In genomic region chr14:73149753-73150152, GRCh38 we compare ENCODE assay signal across 18 cellular contexts. TPM values are rescaled to one million over a fixed set of nuclear protein-coding genes. Genes with fewer than 3 reads are reported as not detected.
DNase-seq lines count a peak whose midpoint lies in the region; ATAC-seq lines count a peak whose summit lies in the region.
"Had no signal": no experiment of that assay in that cellular context is flagged by ENCODE, and none has a peak within 500 bp of the region (broad histone marks: within the 10 kb centered on the region; RNA-seq: fewer than 3 reads in every experiment).

No MANE protein-coding gene starts in this region.

- no peak overlapping the region for H4K8ac ChIP-seq in mesenchymal stem cell (ENCODE audit: low read length)

- no peak overlapping the region for H2BK120ac ChIP-seq in mesenchymal stem cell (ENCODE audit: low read depth, low read length)

- no peaks in the 10 kb centered on the region for H3K27me3 ChIP-seq in adipocyte (replicated peaks; ENCODE audit: control insufficient read depth, insufficient read depth, low read length)
- H3K27me3 ChIP-seq in mesenchymal stem cell (ENCODE audit: control insufficient read depth in 1 of 2, insufficient read depth in 1 of 2, low read length in 2 of 2) = no peaks in the 10 kb centered on the region
- H3K27me3 ChIP-seq: MG63 had no signal

- H2AFZ ChIP-seq in mesenchymal stem cell (ENCODE audit: low read depth, low read length) = no peak overlapping the region

- H3K4me1 ChIP-seq in adipocyte (ENCODE audit: control insufficient read depth, insufficient read depth, low read length) (peaks cover 47% of the 10 kb centered on the region), mesenchymal stem cell (ENCODE audit: control insufficient read depth, insufficient read depth, low read depth, low read length) (peaks cover 3% of the 10 kb centered on the region)

- H3K4me3 ChIP-seq in adipocyte (ENCODE audit: low read length) (peak overlapping the region; percentile 15), mesenchymal stem cell (ENCODE audit: insufficient read depth in 1 of 2, low read depth in 1 of 2, low read length in 2 of 2) (no peak overlapping the region)
- H3K4me3 ChIP-seq: MG63 had no signal

- ATAC-seq in GM21576 (IDR thresholded peaks at IDR 0.05; ENCODE audit: unreplicated experiment) = no peak
- ATAC-seq in HG03097 (IDR thresholded peaks at IDR 0.05; ENCODE audit: low FRiP score, unreplicated experiment) = no peak

- H4K91ac ChIP-seq in mesenchymal stem cell (ENCODE audit: low read length) = no peak overlapping the region

- no peak overlapping the region for H2BK5ac ChIP-seq in mesenchymal stem cell (ENCODE audit: low read depth, low read length, poor library complexity, severe bottlenecking)

- H2AK5ac ChIP-seq in mesenchymal stem cell (ENCODE audit: low read length, severe bottlenecking) = no peak overlapping the region

- H3K9me3 ChIP-seq in adipocyte (ENCODE audit: control insufficient read depth, low read length) (no peaks in the 10 kb centered on the region), mesenchymal stem cell (ENCODE audit: control insufficient read depth, low read length) (no peaks in the 10 kb centered on the region)
- H3K9me3 ChIP-seq: MG63 had no signal

- H3K14ac ChIP-seq in mesenchymal stem cell (ENCODE audit: low read length in 2 of 2) = no peak overlapping the region

- peaks cover 27% of the 10 kb centered on the region for H3K79me1 ChIP-seq in mesenchymal stem cell (replicated peaks; ENCODE audit: low read length, poor library complexity, severe bottlenecking)

- H3K23ac ChIP-seq in mesenchymal stem cell (ENCODE audit: low read length in 2 of 2) = no peak overlapping the region

- no peak overlapping the region for H2BK15ac ChIP-seq in mesenchymal stem cell (ENCODE audit: low read depth, poor library complexity, severe bottlenecking)

- no peak overlapping the region for H3K4me2 ChIP-seq in mesenchymal stem cell (ENCODE audit: low read length, poor library complexity, severe bottlenecking)

- peaks cover 33% of the 10 kb centered on the region for H3K36me3 ChIP-seq in adipocyte (ENCODE audit: control insufficient read depth, insufficient read depth, low read length, severe bottlenecking)
- peaks cover 14 to 37% of the 10 kb centered on the region in 2 experiments for H3K36me3 ChIP-seq in mesenchymal stem cell (ENCODE audit: control insufficient read depth in 1 of 2, insufficient read depth in 2 of 2, low read depth in 1 of 2, low read length in 2 of 2)

- no peak overlapping the region for H3K4ac ChIP-seq in mesenchymal stem cell (ENCODE audit: low read depth in 1 of 2, low read length in 2 of 2)

- peak; percentile 87 for DNase-seq in adipocyte (ENCODE audit: low read depth)
- peak; percentile 25 for DNase-seq in dedifferentiated amniotic fluid mesenchymal stem cell (ENCODE audit: extremely low spot score)
- DNase-seq in mesenchymal stem cell = peak; percentile 35
- no peak for DNase-seq in head of caudate nucleus
- DNase-seq in NAMALWA (ENCODE audit: low spot score) = no peak
- DNase-seq: C1 segment of cervical spinal cord; CD4-positive, alpha-beta memory T cell; COR-L47; KG1; MG63; NCI-H2029; NCI-H226; NCI-H510A; NCI-H69; Right ventricle myocardium superior; RPMI8226 had no signal

- no peak overlapping the region for H3K27ac ChIP-seq in mesenchymal stem cell (ENCODE audit: low read length, poor library complexity, severe bottlenecking)

- WGBS in mesenchymal stem cell = 88% methylated on average over 1 of the region's 2 CpGs

- no peak overlapping the region for H2BK12ac ChIP-seq in mesenchymal stem cell (ENCODE audit: low read length in 2 of 2)

- no peak overlapping the region for H3K18ac ChIP-seq in mesenchymal stem cell (ENCODE audit: low read depth in 1 of 2, low read length in 2 of 2)

- intact Hi-C loops in head of caudate nucleus (cut with DNase I) = no loop called here

- no peak overlapping the region for H3K9ac ChIP-seq in adipocyte (ENCODE audit: low read length)
- no peak overlapping the region for H3K9ac ChIP-seq in mesenchymal stem cell (ENCODE audit: low read length)

RNA-seq across cellular contexts. Expression of gene PSEN1, which starts 13.4 kb away (rescaled TPM):
- polyA plus RNA-seq in mesenchymal stem cell (2013, experiment 1 of 2) = 50.3 TPM
- 52.0 TPM for polyA plus RNA-seq in mesenchymal stem cell (2013, experiment 2 of 2)

Comparison
In these comparisons a context has a peak if more than half of its experiments do, and no peak if none do; other contexts are left out.
1. DNase-seq: peak in adipocyte (single experiment), dedifferentiated amniotic fluid mesenchymal stem cell (single experiment) and mesenchymal stem cell (single experiment); none in head of caudate nucleus (0 of 42) and NAMALWA (single experiment).